In genomic region chr15:49402515-49403296, GRCh38 we compare ENCODE assay signal across 5 cellular contexts. TPM values are rescaled to one million over a fixed set of nuclear protein-coding genes. Genes with fewer than 3 reads are reported as not detected.
"Had no signal": no experiment of that assay in that cellular context is flagged by ENCODE, and none has a peak within 500 bp of the region (broad histone marks: within the 10 kb centered on the region; RNA-seq: fewer than 3 reads in every experiment).

No MANE protein-coding gene starts in this region.

RNA-seq across cellular contexts. Expression of gene FGF7, which starts 20.3 kb away (rescaled TPM):
- total RNA-seq: kidney epithelial cell, lung microvascular endothelial cell had no signal
- polyA plus RNA-seq: immature natural killer cell, keratinocyte, mammary epithelial cell had no signal
